8 cellular contexts compared by ENCODE assay signal in the genomic region with DNA sequence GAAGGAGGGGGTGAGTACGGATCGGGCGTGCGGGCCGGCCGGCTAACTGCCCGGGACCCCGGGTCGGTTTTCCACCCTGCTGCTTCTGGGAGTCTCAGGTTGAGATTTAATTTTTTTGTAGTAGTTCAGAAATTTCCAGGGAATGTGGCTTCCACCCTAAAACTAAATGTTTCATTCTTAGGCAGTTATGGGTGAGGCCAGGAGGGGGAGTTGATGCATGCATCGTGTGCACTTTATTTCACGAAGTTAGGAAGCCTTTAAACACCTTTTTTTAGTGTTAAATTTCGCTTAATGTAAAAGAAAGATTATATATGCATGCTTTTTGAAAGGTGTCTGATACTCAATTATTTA. TPM values are rescaled to one million over a fixed set of nuclear protein-coding genes. Genes with fewer than 3 reads are reported as not detected.
A peak's percentile ranks its signal among the peaks of the same experiment; 100 is the strongest.
DNase-seq lines count a peak whose midpoint lies in the region; ATAC-seq and TF ChIP-seq lines count a peak whose summit lies in the region.

No MANE protein-coding gene starts in this region.

- no TSS peak for BruUV-seq in Panc1 (replicated peaks; lab: Mats Ljungman, UMichigan)

- no peaks in the 10 kb centered on the region for H3K9me3 ChIP-seq in Panc1 (ENCODE audit: control insufficient read depth, insufficient read depth, low read depth, low read length)
- H3K9me3 ChIP-seq in esophagus (ENCODE audit: control insufficient read depth in 2 of 2, insufficient read depth in 1 of 2, low read depth in 1 of 2, low read length in 1 of 2): no peaks in the 10 kb centered on the region
- no peaks in the 10 kb centered on the region for H3K9me3 ChIP-seq in psoas muscle

- H3K36me3 ChIP-seq in Panc1 (ENCODE audit: control insufficient read depth, insufficient read depth, low read length) (peaks cover 19% of the 10 kb centered on the region), esophagus (ENCODE audit: control insufficient read depth in 2 of 2, insufficient read depth in 2 of 2, low read length in 1 of 2) (peaks cover 13 to 27% of the 10 kb centered on the region in 2 donors), psoas muscle (ENCODE audit: insufficient read depth in 1 of 2, low read depth in 1 of 2) (peaks cover 7 to 53% of the 10 kb centered on the region in 2 donors)

- H3K27ac ChIP-seq in Panc1 (ENCODE audit: low read length): peak overlapping the region; percentile 83
- H3K27ac ChIP-seq in esophagus (ENCODE audit: low read depth in 2 of 2, low read length in 1 of 2): peak overlapping the region; percentile 91 to 95
- peak overlapping the region; percentile 93 for H3K27ac ChIP-seq in psoas muscle

- POLR2A ChIA-PET in Panc1 (lab: Charles Lee): no interaction called here

- TF ChIP-seq CTCF in Panc1 (IDR thresholded peaks at IDR 0.05) (peak; percentile 56), psoas muscle (IDR thresholded peaks at IDR 0.05) (no peak)

- peaks cover 8% of the 10 kb centered on the region for H3K4me1 ChIP-seq in Panc1 (ENCODE audit: control insufficient read depth, insufficient read depth, low read length)
- H3K4me1 ChIP-seq in esophagus (ENCODE audit: control insufficient read depth in 2 of 2, insufficient read depth in 2 of 2, low read length in 1 of 2): peaks cover 0 to 3% of the 10 kb centered on the region in 2 donors
- peaks cover 22% of the 10 kb centered on the region for H3K4me1 ChIP-seq in psoas muscle

- DNase-seq in GM04504 (ENCODE audit: low read depth): peak; percentile 3
- DNase-seq in Panc1 (ENCODE audit: low read depth, low spot score): no peak
- DNase-seq in psoas muscle: no peak
- no peak for DNase-seq in NCI-H1105 (lab: John Stamatoyannopoulos, UW)
- no peak for DNase-seq in superior temporal gyrus (ENCODE audit: extremely low spot score)
- DNase-seq in DMS 273 treated with DMSO at 0.1 percent for 48 hours (lab: John Stamatoyannopoulos, UW): no peak

- peak overlapping the region; percentile 76 to 88 for H3K4me3 ChIP-seq in Panc1 (ENCODE audit: low read depth in 2 of 2, low read length in 2 of 2)
- peak overlapping the region; percentile 78 to 91 for H3K4me3 ChIP-seq in esophagus (ENCODE audit: low read depth in 1 of 2, low read length in 2 of 2)
- peak overlapping the region; percentile 96 for H3K4me3 ChIP-seq in psoas muscle

- in situ Hi-C loops in Panc1 (cut with HindIII; ENCODE audit: low pct_unique_long_range_greater_than_20kb, low sequenced_read_pairs): no loop called here

- intact Hi-C loops in Panc1 (cut with micrococcal nuclease; ENCODE audit: unreplicated experiment) (no loop called here), psoas muscle (cut with DNase I) (loop anchor here (2.0 to 10.0 kb wide), 5 partner anchors 14 to 138 kb away; a partner anchor contains a TSS)

- CTCF ChIA-PET in Panc1 (lab: Charles Lee): no interaction called here

- ATAC-seq in Panc1 (no peak), psoas muscle (no peak), GM21576 (IDR thresholded peaks at IDR 0.05; ENCODE audit: unreplicated experiment) (no peak)

- H3K27me3 ChIP-seq in Panc1 (ENCODE audit: control insufficient read depth, insufficient read depth, low read length) (no peaks in the 10 kb centered on the region), esophagus (ENCODE audit: control insufficient read depth in 1 of 2, insufficient read depth in 2 of 2, low read length in 2 of 2) (no peaks in the 10 kb centered on the region), psoas muscle (ENCODE audit: insufficient read depth in 3 of 3, low read length in 2 of 3) (no peaks in the 10 kb centered on the region)

- WGBS in esophagus, 2 donors: 1% methylated on average over 12 of the region's 12 CpGs
- WGBS in psoas muscle, 3 donors: 1 to 4% (median 2%) methylated on average over 12 of the region's 12 CpGs

RNA-seq across cellular contexts. Expression of a gene that starts 0.9 kb away (rescaled TPM):
- total RNA-seq in Panc1 (2021; ENCODE audit: unreplicated experiment): 48.7 TPM
- 66.8 TPM for polyA plus RNA-seq in Panc1 (2012; ENCODE audit: insufficient read length)
- polyA plus RNA-seq in esophagus: 10 to 100 TPM; 34.2 to 44.2 TPM
- total RNA-seq in psoas muscle: 10 to 100 TPM; 26.5 to 46.1 (median 42.9) TPM
- polyA plus RNA-seq in psoas muscle: 10 to 100 TPM; 29.7 to 39.3 (median 31.5) TPM

RNA-seq across cellular contexts. Expression of a gene that starts 8.3 kb away (rescaled TPM):
- total RNA-seq in Panc1 (2021; ENCODE audit: unreplicated experiment): 0.49 TPM
- polyA plus RNA-seq in Panc1 (2012; ENCODE audit: insufficient read length): 0.86 TPM
- 1 to 10 TPM; 2.8 to 3.2 TPM for polyA plus RNA-seq in esophagus
- total RNA-seq in psoas muscle: 10 to 100 TPM in 2 of 4 donors, 1 to 10 TPM in 2; 8.3 to 12.0 (median 10.3) TPM
- 10 to 100 TPM in 1 of 3 donors, 1 to 10 TPM in 2; 5.3 to 10.0 (median 8.4) TPM for polyA plus RNA-seq in psoas muscle

RNA-seq across cellular contexts. Expression of a gene that starts 15.9 kb away (rescaled TPM):
- total RNA-seq in Panc1 (2021; ENCODE audit: unreplicated experiment): 56.5 TPM
- 62.7 TPM for polyA plus RNA-seq in Panc1 (2012; ENCODE audit: insufficient read length)
- 10 to 100 TPM; 28.7 to 31.5 TPM for polyA plus RNA-seq in esophagus
- total RNA-seq in psoas muscle: 10 to 100 TPM; 39.7 to 61.9 (median 45.8) TPM
- polyA plus RNA-seq in psoas muscle: 10 to 100 TPM; 21.9 to 32.3 (median 29.8) TPM

RNA-seq across cellular contexts. Expression of a gene that starts 51.7 kb away (rescaled TPM):
- total RNA-seq in Panc1 (2021; ENCODE audit: unreplicated experiment): 8.2 TPM
- polyA plus RNA-seq in Panc1 (2012; ENCODE audit: insufficient read length): 8.3 TPM
- polyA plus RNA-seq in esophagus: 10 to 100 TPM; 10.0 to 13.2 TPM
- 1 to 10 TPM; 2.8 to 6.7 (median 4.0) TPM for total RNA-seq in psoas muscle
- polyA plus RNA-seq in psoas muscle: 1 to 10 TPM; 4.6 to 6.9 (median 5.0) TPM
